Comparison of ENCODE assay signal across 18 cellular contexts in the genomic region with DNA sequence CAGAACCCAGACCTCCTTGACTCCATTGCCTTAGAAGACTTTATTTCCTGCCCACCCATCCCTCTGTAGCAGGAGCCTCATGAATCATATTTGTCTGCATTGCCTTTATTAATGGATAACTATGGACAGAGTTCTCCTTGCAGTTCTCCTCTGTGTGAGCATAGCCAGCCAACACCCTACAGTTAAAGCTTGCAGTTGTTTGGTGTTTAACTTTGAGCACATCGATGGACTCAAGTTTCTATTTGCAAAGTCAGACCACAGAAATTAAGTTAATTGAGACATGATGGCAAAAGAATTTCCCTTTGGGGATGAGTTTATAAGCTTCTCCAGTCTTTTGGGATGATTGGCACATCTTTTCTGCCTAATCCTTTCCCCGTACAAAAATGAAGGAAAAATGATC.
DNase-seq lines count a peak whose midpoint lies in the region; TF ChIP-seq lines count a peak whose summit lies in the region.
"Had no signal": no experiment of that assay in that cellular context is flagged by ENCODE, and none has a peak within 500 bp of the region (broad histone marks: within the 10 kb centered on the region; RNA-seq: fewer than 3 reads in every experiment).

No MANE protein-coding gene starts in this region.

- CTCF ChIA-PET in Caco-2 (lab: Charles Lee), result interaction anchor here (0.7 kb wide), 1 partner anchor 400 kb away, joined by 4 read pairs; no protein-coding TSS in a partner anchor

- H3K36me3 Mint-ChIP-seq in Caco-2 (ENCODE audit: insufficient read depth, unreplicated experiment), result no peaks in the 10 kb centered on the region

- BruUV-seq in Caco-2 (replicated peaks; lab: Mats Ljungman, UMichigan), result no TSS peak

- intact Hi-C loops in Caco-2 (cut with micrococcal nuclease; ENCODE audit: unreplicated experiment) (no loop called here), ascending aorta (cut with DNase I) (no loop called here)

- H3K9me3 ChIP-seq in Caco-2 (no peaks in the 10 kb centered on the region), ascending aorta (no peaks in the 10 kb centered on the region)
- H3K9me3 ChIP-seq: heart right ventricle had no signal

- H3K4me1 ChIP-seq in Caco-2, result peaks cover 11% of the 10 kb centered on the region
- no peaks in the 10 kb centered on the region for H3K4me1 ChIP-seq in ascending aorta

- peak overlapping the region; percentile 62 for H3K27ac Mint-ChIP-seq in Caco-2 (ENCODE audit: unreplicated experiment)
- H3K27ac Mint-ChIP-seq: activated CD4-positive, alpha-beta memory T cell treated with anti-CD3 and anti-CD28 coated beads, Interleukin-2, amount 10 ng/mL, durations not matched to agents 7 days and 5 days; activated naive CD8-positive, alpha-beta T cell treated with anti-CD3 and anti-CD28 coated beads, Interleukin-2, amount 50 U/mL, for 24 hours; activated T-cell treated with anti-CD3 and anti-CD28 coated beads, Interleukin-2, amount 50 U/mL, for 72 hours; stimulated activated naive CD8-positive, alpha-beta T cell treated with anti-CD3 and anti-CD28 coated beads, Interleukin-15, Interleukin-2, amounts not matched to agents 100 ng/mL and 50 ng/mL, for 24 hours had no signal

- no peak for DNase-seq in Caco-2
- peak; percentile 84 for DNase-seq in RPMI7951 (ENCODE audit: low read depth)
- peak; percentile 42 for DNase-seq in fibroblast of villous mesenchyme (ENCODE audit: low read depth)
- DNase-seq in renal cortical epithelial cell (ENCODE audit: low read depth), result peak; percentile 61
- DNase-seq in ascending aorta (ENCODE audit: low spot score in 2 of 2), result no peak
- no peak for DNase-seq in activated naive CD4-positive, alpha-beta T cell treated with anti-CD3 and anti-CD28 coated beads, Interleukin-2, amount 50 U/mL, for 16 hours
- no peak for DNase-seq in NCI-H2196 (lab: John Stamatoyannopoulos, UW; ENCODE audit: unreplicated experiment)
- DNase-seq in anterior cingulate cortex (lab: John Stamatoyannopoulos, UW), result no peak
- DNase-seq: activated CD4-positive, alpha-beta memory T cell treated with anti-CD3 and anti-CD28 coated beads, Interleukin-2, amount 10 ng/mL, durations not matched to agents 7 days and 5 days; activated naive CD8-positive, alpha-beta T cell treated with anti-CD3 and anti-CD28 coated beads, Interleukin-2, amount 50 U/mL, for 24 hours; activated T-cell treated with anti-CD3 and anti-CD28 coated beads, Interleukin-2, amount 50 U/mL, for 72 hours; C1 segment of cervical spinal cord; cerebellar nuclear complex; heart right ventricle; NCI-H1694 treated with DMSO at 0.1 percent for 48 hours; stimulated activated CD4-positive, alpha-beta T cell treated with anti-CD3 and anti-CD28 coated beads, Interleukin-12 subunit alpha, Interleukin-12 subunit beta, amount 100 ng/mL, for 4 hours had no signal

- H3K4me3 ChIP-seq in Caco-2 (ENCODE audit: low read depth, low read length) (no peak overlapping the region), fibroblast of villous mesenchyme (ENCODE audit: low read depth, low read length) (no peak overlapping the region), ascending aorta (no peak overlapping the region)
- H3K4me3 ChIP-seq: heart right ventricle had no signal

- no peak overlapping the region for H3K27ac ChIP-seq in ascending aorta
- H3K27ac ChIP-seq: VCaP had no signal

- no peak overlapping the region for H3K4me3 Mint-ChIP-seq in Caco-2 (ENCODE audit: unreplicated experiment)
- H3K4me3 Mint-ChIP-seq: activated CD4-positive, alpha-beta memory T cell treated with anti-CD3 and anti-CD28 coated beads, Interleukin-2, amount 10 ng/mL, durations not matched to agents 7 days and 5 days; activated naive CD8-positive, alpha-beta T cell treated with anti-CD3 and anti-CD28 coated beads, Interleukin-2, amount 50 U/mL, for 24 hours; activated T-cell treated with anti-CD3 and anti-CD28 coated beads, Interleukin-2, amount 50 U/mL, for 72 hours; stimulated activated naive CD8-positive, alpha-beta T cell treated with anti-CD3 and anti-CD28 coated beads, Interleukin-15, Interleukin-2, amounts not matched to agents 100 ng/mL and 50 ng/mL, for 24 hours had no signal

- H3K27me3 Mint-ChIP-seq in Caco-2 (ENCODE audit: insufficient read depth, unreplicated experiment), result no peaks in the 10 kb centered on the region

- no peaks in the 10 kb centered on the region for H3K36me3 ChIP-seq in Caco-2 (ENCODE audit: control insufficient read depth, insufficient read depth, low read length)
- no peaks in the 10 kb centered on the region for H3K36me3 ChIP-seq in ascending aorta
- H3K36me3 ChIP-seq: heart right ventricle had no signal

- POLR2A ChIA-PET in Caco-2 (lab: Charles Lee), result interaction anchor here (1.0 kb wide), 1 partner anchor 10 kb away, joined by 3 read pairs; no protein-coding TSS in a partner anchor

- H3K9me3 Mint-ChIP-seq in Caco-2 (ENCODE audit: unreplicated experiment), result peaks cover 10% of the 10 kb centered on the region
- H3K9me3 Mint-ChIP-seq: activated CD4-positive, alpha-beta memory T cell treated with anti-CD3 and anti-CD28 coated beads, Interleukin-2, amount 10 ng/mL, durations not matched to agents 7 days and 5 days; activated naive CD8-positive, alpha-beta T cell treated with anti-CD3 and anti-CD28 coated beads, Interleukin-2, amount 50 U/mL, for 24 hours; activated T-cell treated with anti-CD3 and anti-CD28 coated beads, Interleukin-2, amount 50 U/mL, for 72 hours; stimulated activated naive CD8-positive, alpha-beta T cell treated with anti-CD3 and anti-CD28 coated beads, Interleukin-15, Interleukin-2, amounts not matched to agents 100 ng/mL and 50 ng/mL, for 24 hours had no signal

- H3K27me3 ChIP-seq in Caco-2 (replicated peaks; ENCODE audit: control insufficient read depth, insufficient read depth, low read length) (no peaks in the 10 kb centered on the region), ascending aorta (no peaks in the 10 kb centered on the region)
- H3K27me3 ChIP-seq: heart right ventricle had no signal

- peaks cover 27% of the 10 kb centered on the region for H3K4me1 Mint-ChIP-seq in Caco-2 (ENCODE audit: low read depth, unreplicated experiment)
- H3K4me1 Mint-ChIP-seq: activated CD4-positive, alpha-beta memory T cell treated with anti-CD3 and anti-CD28 coated beads, Interleukin-2, amount 10 ng/mL, durations not matched to agents 7 days and 5 days; activated naive CD8-positive, alpha-beta T cell treated with anti-CD3 and anti-CD28 coated beads, Interleukin-2, amount 50 U/mL, for 24 hours had no signal

- TF ChIP-seq CTCF in Caco-2 (IDR thresholded peaks at IDR 0.05; ENCODE audit: insufficient read depth in 1 of 2, low read depth in 1 of 2, low read length in 1 of 2, severe bottlenecking in 1 of 2, unreplicated experiment in 1 of 2), result no peak
- TF ChIP-seq CTCF in fibroblast of villous mesenchyme (IDR thresholded peaks at IDR 0.05; ENCODE audit: insufficient read depth, low read depth, low read length), result no peak
- TF ChIP-seq CTCF in ascending aorta (IDR thresholded peaks at IDR 0.05), result no peak

Comparison
In these comparisons a context has a peak if more than half of its experiments do, and no peak if none do; other contexts are left out.
1. DNase-seq: peak in RPMI7951 (single experiment), fibroblast of villous mesenchyme (single experiment) and renal cortical epithelial cell (single experiment); none in Caco-2 (0 of 2), ascending aorta (0 of 2), activated naive CD4-positive, alpha-beta T cell treated with anti-CD3 and anti-CD28 coated beads, Interleukin-2, amount 50 U/mL, for 16 hours (single experiment), NCI-H2196 (single experiment) and anterior cingulate cortex (0 of 58).